In the genomic region with DNA sequence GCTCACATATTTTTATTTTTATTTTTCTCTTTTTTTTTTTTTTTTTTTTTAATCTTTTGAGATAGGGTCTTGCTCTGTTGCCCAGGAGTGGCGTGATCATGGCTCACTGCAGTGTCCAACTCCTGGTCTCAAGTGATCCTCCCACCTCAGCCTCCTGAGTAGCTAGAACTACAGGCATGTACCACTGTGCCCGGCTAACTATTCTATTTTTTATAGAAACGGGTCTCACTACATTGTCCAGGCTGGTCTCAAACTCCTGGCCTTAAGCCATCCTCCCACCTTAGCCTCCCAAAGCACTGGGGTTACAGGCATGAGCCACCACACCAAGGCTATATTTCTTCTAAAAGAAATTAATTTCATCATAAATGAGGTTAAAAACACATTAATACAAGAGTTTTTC, we compare ENCODE assay signal across 24 cellular contexts.
"Had no signal": no experiment of that assay in that cellular context is flagged by ENCODE, and none has a peak within 500 bp of the region (broad histone marks: within the 10 kb centered on the region; RNA-seq: fewer than 3 reads in every experiment).

No MANE protein-coding gene starts in this region.

- H3K4me3 Mint-ChIP-seq: naive thymus-derived CD4-positive, alpha-beta T cell; nephron; neural progenitor cell; stimulated activated effector memory CD8-positive, alpha-beta T cell treated with anti-CD3 and anti-CD28 coated beads, Interleukin-12 subunit alpha, Interleukin-12 subunit beta, amount 100 ng/mL, for 72 hours; stimulated activated naive B cell treated with anti-CD40 and anti-IgM and Interleukin-4, amounts not matched to agents 10 μg/mL and 1 μg/mL and 100 μg/mL, for 72 hours; stimulated activated naive CD8-positive, alpha-beta T cell treated with anti-CD3 and anti-CD28 coated beads, Interleukin-15, Interleukin-2, amounts not matched to agents 100 ng/mL and 50 ng/mL, for 24 hours had no signal

- DNase-seq: naive thymus-derived CD4-positive, alpha-beta T cell; occipital lobe; ovary; posterior cingulate gyrus; psoas muscle; right cardiac atrium; right lobe of liver; sigmoid colon; small intestine; stimulated activated CD4-positive, alpha-beta T cell treated with anti-CD3 and anti-CD28 coated beads, Interleukin-15, amount 100 ng/mL, for 24 hours; stimulated activated CD4-positive, alpha-beta T cell treated with anti-CD3 and anti-CD28 coated beads, Interleukin-2, amount 100 ng/mL, for 24 hours; stimulated activated CD4-positive, alpha-beta T cell treated with anti-CD3 and anti-CD28 coated beads, Interleukin-2, amount 100 ng/mL, for 48 hours; stimulated activated CD4-positive, alpha-beta T cell treated with anti-CD3 and anti-CD28 coated beads, Interleukin-4, amount 100 ng/mL, for 24 hours; stimulated activated naive B cell treated with anti-CD40 and anti-IgM and Interleukin-4, amounts not matched to agents 10 μg/mL and 1 μg/mL and 100 μg/mL, for 72 hours; stimulated activated naive CD4-positive, alpha-beta T cell treated with Interleukin-2 at 50 U/mL for 16 hours; stomach; thyroid gland; trophoblast cell; upper lobe of left lung had no signal

- H3K9me3 Mint-ChIP-seq: naive thymus-derived CD4-positive, alpha-beta T cell; nephron; neural progenitor cell; stimulated activated effector memory CD8-positive, alpha-beta T cell treated with anti-CD3 and anti-CD28 coated beads, Interleukin-12 subunit alpha, Interleukin-12 subunit beta, amount 100 ng/mL, for 72 hours; stimulated activated naive B cell treated with anti-CD40 and anti-IgM and Interleukin-4, amounts not matched to agents 10 μg/mL and 1 μg/mL and 100 μg/mL, for 72 hours; stimulated activated naive CD8-positive, alpha-beta T cell treated with anti-CD3 and anti-CD28 coated beads, Interleukin-15, Interleukin-2, amounts not matched to agents 100 ng/mL and 50 ng/mL, for 24 hours had no signal

- H3K27ac Mint-ChIP-seq: nephron; neural progenitor cell; progenitor cell of endocrine pancreas; stimulated activated effector memory CD8-positive, alpha-beta T cell treated with anti-CD3 and anti-CD28 coated beads, Interleukin-12 subunit alpha, Interleukin-12 subunit beta, amount 100 ng/mL, for 72 hours; stimulated activated naive B cell treated with anti-CD40 and anti-IgM and Interleukin-4, amounts not matched to agents 10 μg/mL and 1 μg/mL and 100 μg/mL, for 72 hours; stimulated activated naive CD8-positive, alpha-beta T cell treated with anti-CD3 and anti-CD28 coated beads, Interleukin-15, Interleukin-2, amounts not matched to agents 100 ng/mL and 50 ng/mL, for 24 hours had no signal

- H3K27me3 Mint-ChIP-seq: naive thymus-derived CD4-positive, alpha-beta T cell; progenitor cell of endocrine pancreas; stimulated activated naive B cell treated with anti-CD40 and anti-IgM and Interleukin-4, amounts not matched to agents 10 μg/mL and 1 μg/mL and 100 μg/mL, for 72 hours; stimulated activated naive CD8-positive, alpha-beta T cell treated with anti-CD3 and anti-CD28 coated beads, Interleukin-15, Interleukin-2, amounts not matched to agents 100 ng/mL and 50 ng/mL, for 24 hours had no signal

- ATAC-seq: naive thymus-derived CD4-positive, alpha-beta T cell; psoas muscle; right cardiac atrium; right lobe of liver; stimulated activated effector memory CD8-positive, alpha-beta T cell treated with anti-CD3 and anti-CD28 coated beads, Interleukin-12 subunit alpha, Interleukin-12 subunit beta, amount 100 ng/mL, for 72 hours; stimulated activated naive B cell treated with anti-CD40 and anti-IgM and Interleukin-4, amounts not matched to agents 10 μg/mL and 1 μg/mL and 100 μg/mL, for 72 hours had no signal
